19 cellular contexts compared by ENCODE assay signal in genomic region chr22:29720824-29721323, GRCh38. TPM values are rescaled to one million over a fixed set of nuclear protein-coding genes. Genes with fewer than 3 reads are reported as not detected.
DNase-seq lines count a peak whose midpoint lies in the region; ATAC-seq and TF ChIP-seq lines count a peak whose summit lies in the region.
"Had no signal": no experiment of that assay in that cellular context is flagged by ENCODE, and none has a peak within 500 bp of the region (broad histone marks: within the 10 kb centered on the region; RNA-seq: fewer than 3 reads in every experiment).

No MANE protein-coding gene starts in this region.

- POLR2A ChIA-PET in activated CD8-positive, alpha-beta T cell treated with anti-CD3 and anti-CD28 coated beads, Interleukin-2, amount 10 ng/mL, durations not matched to agents 7 days and 5 days (lab: Charles Lee) = no interaction called here

- peaks cover 3% of the 10 kb centered on the region for H3K9me3 Mint-ChIP-seq in osteocyte (ENCODE audit: unreplicated experiment)
- no peaks in the 10 kb centered on the region for H3K9me3 Mint-ChIP-seq in activated CD8-positive, alpha-beta T cell treated with anti-CD3 and anti-CD28 coated beads, Interleukin-2, amount 10 ng/mL, durations not matched to agents 7 days and 5 days (ENCODE audit: insufficient read depth)
- H3K9me3 Mint-ChIP-seq: activated B cell treated with CpG ODN at 0.5 μM for 24 hours, T-cell had no signal

- intact Hi-C loops in posterior cingulate gyrus (cut with DNase I) = no loop called here

- CTCF ChIA-PET in activated CD8-positive, alpha-beta T cell treated with anti-CD3 and anti-CD28 coated beads, Interleukin-2, amount 10 ng/mL, durations not matched to agents 7 days and 5 days (lab: Charles Lee) = no interaction called here

- H2AFZ ChIP-seq in neuron (ENCODE audit: low read depth, low read length) = no peak overlapping the region

- no peaks in the 10 kb centered on the region for H3K4me1 ChIP-seq in ectodermal cell (ENCODE audit: control insufficient read depth, insufficient read depth, low read length)
- H3K4me1 ChIP-seq in neuron (ENCODE audit: insufficient read depth, low read length) = peaks cover 9% of the 10 kb centered on the region
- H3K4me1 ChIP-seq: testis had no signal

- no peak for TF ChIP-seq RAD21 in Ishikawa (IDR thresholded peaks at IDR 0.05; ENCODE audit: low read depth)

- no peak overlapping the region for H3K4me3 Mint-ChIP-seq in osteocyte (ENCODE audit: unreplicated experiment)
- no peak overlapping the region for H3K4me3 Mint-ChIP-seq in activated CD8-positive, alpha-beta T cell treated with anti-CD3 and anti-CD28 coated beads, Interleukin-2, amount 10 ng/mL, durations not matched to agents 7 days and 5 days
- H3K4me3 Mint-ChIP-seq: activated B cell treated with CpG ODN at 0.5 μM for 24 hours had no signal

- no peaks in the 10 kb centered on the region for H3K36me3 ChIP-seq in ectodermal cell (ENCODE audit: control insufficient read depth, insufficient read depth, low read length)
- H3K36me3 ChIP-seq in neuron (ENCODE audit: insufficient read depth, low read length) = no peaks in the 10 kb centered on the region
- H3K36me3 ChIP-seq: ovary had no signal

- no peaks in the 10 kb centered on the region for H3K4me1 Mint-ChIP-seq in osteocyte (ENCODE audit: unreplicated experiment)
- H3K4me1 Mint-ChIP-seq in activated CD8-positive, alpha-beta T cell treated with anti-CD3 and anti-CD28 coated beads, Interleukin-2, amount 10 ng/mL, durations not matched to agents 7 days and 5 days (ENCODE audit: low read depth) = peaks cover 1% of the 10 kb centered on the region

- DNase-seq in COLO668 (lab: John Stamatoyannopoulos, UW; ENCODE audit: unreplicated experiment) = peak; percentile 32
- DNase-seq in osteocyte (ENCODE audit: extremely low spot score, unreplicated experiment) = no peak
- DNase-seq in activated CD8-positive, alpha-beta T cell treated with anti-CD3 and anti-CD28 coated beads, Interleukin-2, amount 10 ng/mL, durations not matched to agents 7 days and 5 days = no peak
- DNase-seq in SIG-M5 treated with dmso at 0.1 percent for 504 hours (lab: John Stamatoyannopoulos, UW; ENCODE audit: unreplicated experiment) = no peak
- no peak for DNase-seq in posterior cingulate gyrus
- DNase-seq: activated B cell treated with CpG ODN at 0.5 μM for 24 hours; activated CD8-positive, alpha-beta memory T cell treated with anti-CD3 and anti-CD28 coated beads for 24 hours; effector memory CD4-positive, alpha-beta T cell; KBM-7; NCI-H1048; NK-92 treated with Interleukin-12 subunit alpha and Interleukin-12 subunit beta, amount 100 ng/mL, for 24 hours; ovary; T-cell; testis had no signal

- H3K27me3 ChIP-seq in ectodermal cell (ENCODE audit: control insufficient read depth, insufficient read depth, low read length, poor library complexity, severe bottlenecking) (peaks cover 51% of the 10 kb centered on the region), neuron (ENCODE audit: insufficient read depth, low read length) (peaks cover 71% of the 10 kb centered on the region)
- H3K27me3 ChIP-seq: ovary had no signal

- H3K27me3 Mint-ChIP-seq in osteocyte (ENCODE audit: unreplicated experiment) = peaks cover 39% of the 10 kb centered on the region
- peaks cover 45% of the 10 kb centered on the region for H3K27me3 Mint-ChIP-seq in activated CD8-positive, alpha-beta T cell treated with anti-CD3 and anti-CD28 coated beads, Interleukin-2, amount 10 ng/mL, durations not matched to agents 7 days and 5 days (ENCODE audit: low read depth)

- ATAC-seq in activated CD8-positive, alpha-beta T cell treated with anti-CD3 and anti-CD28 coated beads, Interleukin-2, amount 10 ng/mL, durations not matched to agents 7 days and 5 days = no peak
- ATAC-seq: left lobe of liver had no signal

- TF ChIP-seq EP300 in Ishikawa (IDR thresholded peaks at IDR 0.05; ENCODE audit: borderline replicate concordance) = no peak

- no peaks in the 10 kb centered on the region for H3K9me3 ChIP-seq in ectodermal cell (ENCODE audit: control insufficient read depth, low read length)
- H3K9me3 ChIP-seq in neuron (ENCODE audit: low read length) = no peaks in the 10 kb centered on the region
- H3K9me3 ChIP-seq: ovary, testis had no signal

- no peak for TF ChIP-seq CTCF in osteocyte (IDR thresholded peaks at IDR 0.05)

- peak overlapping the region; percentile 20 for H3K4me3 ChIP-seq in ectodermal cell (ENCODE audit: insufficient read depth, low read depth, low read length)
- H3K4me3 ChIP-seq in neuron (ENCODE audit: low read length) = peak overlapping the region; percentile 6
- H3K4me3 ChIP-seq: ovary had no signal

- H3K27ac ChIP-seq in ectodermal cell (ENCODE audit: insufficient read depth, low read depth, low read length, poor library complexity, severe bottlenecking) = no peak overlapping the region
- H3K27ac ChIP-seq: ovary, testis had no signal

- no peak overlapping the region for H3K27ac Mint-ChIP-seq in osteocyte (ENCODE audit: unreplicated experiment)
- H3K27ac Mint-ChIP-seq in activated CD8-positive, alpha-beta T cell treated with anti-CD3 and anti-CD28 coated beads, Interleukin-2, amount 10 ng/mL, durations not matched to agents 7 days and 5 days = no peak overlapping the region
- H3K27ac Mint-ChIP-seq: activated B cell treated with CpG ODN at 0.5 μM for 24 hours, T-cell had no signal

- 2 to 5% methylated on average over 50 of the region's 50 CpGs for WGBS in ectodermal cell, 2 experiments

- no peaks in the 10 kb centered on the region for H3K36me3 Mint-ChIP-seq in osteocyte (ENCODE audit: unreplicated experiment)
- no peaks in the 10 kb centered on the region for H3K36me3 Mint-ChIP-seq in activated CD8-positive, alpha-beta T cell treated with anti-CD3 and anti-CD28 coated beads, Interleukin-2, amount 10 ng/mL, durations not matched to agents 7 days and 5 days (ENCODE audit: low read depth)
- H3K36me3 Mint-ChIP-seq: T-cell had no signal

TF ChIP-seq in Ishikawa, 13 proteins besides CTCF, POLR2A, EP300 and RAD21:
- no peak for TF ChIP-seq FOXM1 (IDR thresholded peaks at IDR 0.05; ENCODE audit: borderline replicate concordance, low read depth)
- 0 out of 2 replicates have a peak, but pooled peaks have one; percentile 5 for TF ChIP-seq ZBTB7A (IDR thresholded peaks at IDR 0.05; ENCODE audit: low read depth)

RNA-seq across cellular contexts. Expression of gene CABP7, which starts 1.1 kb away (rescaled TPM):
- polyA plus RNA-seq in ectodermal cell (2013, experiment 1 of 4) = 0.39 TPM
- polyA plus RNA-seq in ectodermal cell (2013, experiment 2 of 4) = 0.32 TPM
- 1.5 TPM for polyA plus RNA-seq in ectodermal cell (2013, experiment 3 of 4)
- polyA plus RNA-seq in ectodermal cell (2013, experiment 4 of 4) = 2.1 TPM
- total RNA-seq in osteocyte = not detected in 2 replicates
- total RNA-seq in activated CD8-positive, alpha-beta T cell treated with anti-CD3 and anti-CD28 coated beads, Interleukin-2, amount 10 ng/mL, durations not matched to agents 7 days and 5 days = not detected
- total RNA-seq: cardiac septum, left lobe of liver had no signal

RNA-seq across cellular contexts. Expression of gene ZMAT5, which starts 45.9 kb away (rescaled TPM):
- polyA plus RNA-seq in ectodermal cell (2013, experiment 1 of 4) = 21.6 TPM
- 20.8 TPM for polyA plus RNA-seq in ectodermal cell (2013, experiment 2 of 4)
- 20.2 TPM for polyA plus RNA-seq in ectodermal cell (2013, experiment 3 of 4)
- polyA plus RNA-seq in ectodermal cell (2013, experiment 4 of 4) = 22.3 TPM
- 22.7 and 25.0 TPM in 2 replicates for total RNA-seq in osteocyte
- 10 to 100 TPM; 19.0 to 21.8 TPM for total RNA-seq in activated CD8-positive, alpha-beta T cell treated with anti-CD3 and anti-CD28 coated beads, Interleukin-2, amount 10 ng/mL, durations not matched to agents 7 days and 5 days

RNA-seq across cellular contexts. Expression of gene UQCR10, which starts 46.3 kb away (rescaled TPM):
- polyA plus RNA-seq in ectodermal cell (2013, experiment 1 of 4) = 126 TPM
- 139 TPM for polyA plus RNA-seq in ectodermal cell (2013, experiment 2 of 4)
- 140 TPM for polyA plus RNA-seq in ectodermal cell (2013, experiment 3 of 4)
- 151 TPM for polyA plus RNA-seq in ectodermal cell (2013, experiment 4 of 4)
- 66.0 and 77.4 TPM in 2 replicates for total RNA-seq in osteocyte
- total RNA-seq in activated CD8-positive, alpha-beta T cell treated with anti-CD3 and anti-CD28 coated beads, Interleukin-2, amount 10 ng/mL, durations not matched to agents 7 days and 5 days = 100 to 1,000 TPM; 102 to 103 TPM
